Comparison of ENCODE assay signal across 13 cellular contexts in the genomic region with DNA sequence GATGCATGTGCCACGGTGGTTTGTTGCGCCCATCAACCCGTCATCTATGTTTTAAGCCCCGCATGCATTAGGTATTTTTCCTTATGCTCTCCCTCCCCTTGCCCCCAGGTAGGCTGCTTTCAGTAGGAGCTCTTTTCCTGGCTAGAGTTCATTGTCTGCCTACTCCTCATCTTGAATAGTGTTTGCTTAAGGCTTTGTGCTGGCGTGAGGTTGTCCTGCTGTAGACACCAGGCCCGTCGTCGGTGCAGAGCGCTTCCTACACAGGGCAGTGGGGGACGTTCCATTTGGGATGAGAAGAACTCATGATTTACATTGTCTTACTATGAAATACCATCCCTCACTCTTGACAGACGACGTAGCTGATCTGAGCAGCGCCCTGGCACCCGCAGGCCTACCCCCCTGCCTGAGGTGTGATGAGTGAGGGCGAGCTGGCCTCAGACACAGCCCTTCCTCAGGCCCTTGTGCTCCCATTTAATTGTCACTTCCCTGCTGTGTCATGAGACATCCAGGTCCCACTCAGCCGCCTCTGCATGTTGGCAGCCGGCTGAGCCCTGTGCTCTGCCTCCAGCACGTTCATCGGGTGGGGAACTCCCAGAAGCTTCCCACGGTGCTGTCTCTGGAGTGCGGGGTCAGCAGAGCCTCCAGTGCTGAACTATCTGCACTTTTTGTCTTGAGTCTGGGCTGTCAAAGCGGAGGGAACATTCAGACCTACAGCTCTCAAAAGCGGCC.
DNase-seq lines count a peak whose midpoint lies in the region; ATAC-seq and TF ChIP-seq lines count a peak whose summit lies in the region.
"Had no signal": no experiment of that assay in that cellular context is flagged by ENCODE, and none has a peak within 500 bp of the region (broad histone marks: within the 10 kb centered on the region; RNA-seq: fewer than 3 reads in every experiment).

No MANE protein-coding gene starts in this region.

- H3K27me3 Mint-ChIP-seq in stimulated activated naive B cell treated with anti-CD40 and anti-IgM and Interleukin-4, amounts not matched to agents 10 μg/mL and 1 μg/mL and 100 μg/mL, for 72 hours: no peaks in the 10 kb centered on the region
- H3K27me3 Mint-ChIP-seq in stimulated activated memory B cell treated with anti-CD40 and anti-IgM and Interleukin-4, amounts not matched to agents 10 μg/mL and 1 μg/mL and 100 μg/mL, for 72 hours: no peaks in the 10 kb centered on the region

- ATAC-seq in left ventricle myocardium superior: peak; percentile 82
- ATAC-seq in stimulated activated naive B cell treated with anti-CD40 and anti-IgM and Interleukin-4, amounts not matched to agents 10 μg/mL and 1 μg/mL and 100 μg/mL, for 72 hours (replicated peaks): no peak
- ATAC-seq in stimulated activated memory B cell treated with anti-CD40 and anti-IgM and Interleukin-4, amounts not matched to agents 10 μg/mL and 1 μg/mL and 100 μg/mL, for 72 hours: no peak

- no peaks in the 10 kb centered on the region for H3K9me3 ChIP-seq in HUES48 (ENCODE audit: control insufficient read depth, insufficient read depth, low read length)

- no peaks in the 10 kb centered on the region for H3K9me3 Mint-ChIP-seq in stimulated activated naive B cell treated with anti-CD40 and anti-IgM and Interleukin-4, amounts not matched to agents 10 μg/mL and 1 μg/mL and 100 μg/mL, for 72 hours
- H3K9me3 Mint-ChIP-seq in stimulated activated memory B cell treated with anti-CD40 and anti-IgM and Interleukin-4, amounts not matched to agents 10 μg/mL and 1 μg/mL and 100 μg/mL, for 72 hours: no peaks in the 10 kb centered on the region

- peak; percentile 72 for DNase-seq in left ventricle myocardium superior
- DNase-seq in stimulated activated naive B cell treated with anti-CD40 and anti-IgM and Interleukin-4, amounts not matched to agents 10 μg/mL and 1 μg/mL and 100 μg/mL, for 72 hours: no peak
- DNase-seq in islet precursor cell: no peak
- no peak for DNase-seq in GM03348 (ENCODE audit: low spot score)
- no peak for DNase-seq in cerebellar nuclear complex (lab: John Stamatoyannopoulos, UW)
- DNase-seq: amniotic stem cell, foreskin melanocyte, T-helper 1 cell had no signal

- H3K4me3 Mint-ChIP-seq in stimulated activated naive B cell treated with anti-CD40 and anti-IgM and Interleukin-4, amounts not matched to agents 10 μg/mL and 1 μg/mL and 100 μg/mL, for 72 hours: peak overlapping the region in 1 of 2 donors; percentile 29
- H3K4me3 Mint-ChIP-seq in stimulated activated memory B cell treated with anti-CD40 and anti-IgM and Interleukin-4, amounts not matched to agents 10 μg/mL and 1 μg/mL and 100 μg/mL, for 72 hours: no peak overlapping the region

- peaks cover 21 to 29% of the 10 kb centered on the region in 2 donors for H3K4me1 Mint-ChIP-seq in stimulated activated naive B cell treated with anti-CD40 and anti-IgM and Interleukin-4, amounts not matched to agents 10 μg/mL and 1 μg/mL and 100 μg/mL, for 72 hours
- peaks cover 26% of the 10 kb centered on the region for H3K4me1 Mint-ChIP-seq in stimulated activated memory B cell treated with anti-CD40 and anti-IgM and Interleukin-4, amounts not matched to agents 10 μg/mL and 1 μg/mL and 100 μg/mL, for 72 hours

- intact Hi-C loops in left ventricle myocardium superior (cut with micrococcal nuclease): no loop called here

- peak overlapping the region; percentile 6 for H3K27ac ChIP-seq in HUES48 (ENCODE audit: low read depth, low read length)
- peak overlapping the region; percentile 76 for H3K27ac ChIP-seq in VCaP
- H3K27ac ChIP-seq: skin epidermis had no signal

- H3K4me1 ChIP-seq in HUES48 (ENCODE audit: control insufficient read depth, insufficient read depth, low read length): peaks cover 8% of the 10 kb centered on the region; the same call in 1 of the 2 replicates

- TF ChIP-seq CTCF in VCaP (conservative IDR thresholded peaks at IDR 0.05): no peak

- no peaks in the 10 kb centered on the region for H3K27me3 ChIP-seq in HUES48 (ENCODE audit: control insufficient read depth, insufficient read depth, low read length)

- H3K27ac Mint-ChIP-seq in stimulated activated naive B cell treated with anti-CD40 and anti-IgM and Interleukin-4, amounts not matched to agents 10 μg/mL and 1 μg/mL and 100 μg/mL, for 72 hours: peak overlapping the region; percentile 71
- no peak overlapping the region for H3K27ac Mint-ChIP-seq in stimulated activated memory B cell treated with anti-CD40 and anti-IgM and Interleukin-4, amounts not matched to agents 10 μg/mL and 1 μg/mL and 100 μg/mL, for 72 hours

- H3K36me3 ChIP-seq in HUES48 (ENCODE audit: control insufficient read depth, insufficient read depth, low read length): peaks cover 6% of the 10 kb centered on the region; the same call in 1 of the 2 replicates

- no peak overlapping the region for H3K4me3 ChIP-seq in HUES48 (ENCODE audit: low read depth, low read length)
- H3K4me3 ChIP-seq: lung, skin epidermis had no signal

- H3K9ac ChIP-seq in HUES48 (ENCODE audit: low read depth, low read length): no peak overlapping the region

- H3K36me3 Mint-ChIP-seq in stimulated activated naive B cell treated with anti-CD40 and anti-IgM and Interleukin-4, amounts not matched to agents 10 μg/mL and 1 μg/mL and 100 μg/mL, for 72 hours: peaks cover 11 to 28% of the 10 kb centered on the region in 2 donors
- H3K36me3 Mint-ChIP-seq in stimulated activated memory B cell treated with anti-CD40 and anti-IgM and Interleukin-4, amounts not matched to agents 10 μg/mL and 1 μg/mL and 100 μg/mL, for 72 hours: peaks cover 18% of the 10 kb centered on the region
